1 cellular context compared by ENCODE assay signal in genomic region chr15:41121951-41122350, GRCh38.
TF ChIP-seq lines count a peak whose summit lies in the region.

No MANE protein-coding gene starts in this region.

TF ChIP-seq in HEK293, 187 proteins besides CTCF, POLR2A, EP300 and RAD21 (continued from another document):
- no peak for TF ChIP-seq ZNF302 (tag by site-specific recombination; IDR thresholded peaks at IDR 0.05; ENCODE audit: low read depth)
